In genomic region chr16:70694088-70694487, GRCh38 we compare ENCODE assay signal across 10 cellular contexts. TPM values are rescaled to one million over a fixed set of nuclear protein-coding genes. Genes with fewer than 3 reads are reported as not detected.
A peak's percentile ranks its signal among the peaks of the same experiment; 100 is the strongest.
DNase-seq lines count a peak whose midpoint lies in the region; ATAC-seq and TF ChIP-seq lines count a peak whose summit lies in the region.
"Had no signal": no experiment of that assay in that cellular context is flagged by ENCODE, and none has a peak within 500 bp of the region (broad histone marks: within the 10 kb centered on the region; RNA-seq: fewer than 3 reads in every experiment).

No MANE protein-coding gene starts in this region.

- H3K36me3 ChIP-seq in GM23248 (ENCODE audit: low read depth) (no peaks in the 10 kb centered on the region), SK-N-SH (replicated peaks in 1 of 2; ENCODE audit: control insufficient read depth in 1 of 2, insufficient read depth in 2 of 2, low read length in 1 of 2) (no peaks in the 10 kb centered on the region), rectal smooth muscle tissue (ENCODE audit: control insufficient read depth, insufficient read depth, low read length) (no peaks in the 10 kb centered on the region)

- H4K20me1 ChIP-seq in GM23248 (ENCODE audit: insufficient read depth) (no peaks in the 10 kb centered on the region), SK-N-SH (ENCODE audit: insufficient read depth) (no peaks in the 10 kb centered on the region)

- H3K27me3 Mint-ChIP-seq in activated T-helper 1 cell treated with anti-CD3 and anti-CD28 coated beads, Interleukin-12 subunit alpha, Interleukin-12 subunit beta, Interleukin-2, Interleukin-4 antibody, amounts not matched to agents 30 ng/mL and 10 ng/mL and 1 ng/mL, durations not matched to agents 14 hours and 24 hours and 36 hours (ENCODE audit: insufficient read depth): no peaks in the 10 kb centered on the region
- H3K27me3 Mint-ChIP-seq: activated naive CD8-positive, alpha-beta T cell treated with anti-CD3 and anti-CD28 coated beads for 36 hours had no signal

- peaks cover 9% of the 10 kb centered on the region; the same call in 1 of the 2 replicates for H3F3A ChIP-seq in GM23248 (ENCODE audit: insufficient read depth)
- H3F3A ChIP-seq in SK-N-SH (replicated peaks; ENCODE audit: insufficient read depth): peaks cover 12% of the 10 kb centered on the region

- in situ Hi-C loops in GM23248 (cut with MboI): no loop called here

- no peak for TF ChIP-seq POLR2A in lower leg skin (IDR thresholded peaks at IDR 0.05)

- peak in 1 of 2 experiments; percentile 67; a peak in 1 of 4 replicates for TF ChIP-seq EP300 in SK-N-SH (IDR thresholded peaks at IDR 0.05; ENCODE audit: borderline replicate concordance in 1 of 2, low read depth in 1 of 2, low read length in 1 of 2)

- H3K27me3 ChIP-seq in GM23248 (replicated peaks; ENCODE audit: insufficient read depth): no peaks in the 10 kb centered on the region
- H3K27me3 ChIP-seq in SK-N-SH (ENCODE audit: insufficient read depth): no peaks in the 10 kb centered on the region
- H3K27me3 ChIP-seq in rectal smooth muscle tissue (ENCODE audit: control insufficient read depth, insufficient read depth, low read length): no peaks in the 10 kb centered on the region

- no peak overlapping the region for H2AFZ ChIP-seq in GM23248
- H2AFZ ChIP-seq in SK-N-SH (ENCODE audit: low read depth): no peak overlapping the region
- H2AFZ ChIP-seq: parathyroid adenoma had no signal

- 24 to 30% methylated on average over 10 of the region's 10 CpGs for WGBS in GM23248 (ENCODE audit: low coverage in 1 of 2, low lambda C conversion rate in 2 of 2, missing lambda C conversion rate in 2 of 2), 2 experiments
- 16% methylated on average over 6 of the region's 10 CpGs for WGBS in SK-N-SH (ENCODE audit: low lambda C conversion rate)
- 35 to 56% methylated on average over 9 to 10 of the region's 10 CpGs for WGBS in lower leg skin, 2 donors

- H3K9me3 Mint-ChIP-seq in activated T-helper 1 cell treated with anti-CD3 and anti-CD28 coated beads, Interleukin-12 subunit alpha, Interleukin-12 subunit beta, Interleukin-2, Interleukin-4 antibody, amounts not matched to agents 30 ng/mL and 10 ng/mL and 1 ng/mL, durations not matched to agents 14 hours and 24 hours and 36 hours: no peaks in the 10 kb centered on the region
- H3K9me3 Mint-ChIP-seq: activated naive CD8-positive, alpha-beta T cell treated with anti-CD3 and anti-CD28 coated beads for 36 hours had no signal

- H3K4me3 Mint-ChIP-seq in activated T-helper 1 cell treated with anti-CD3 and anti-CD28 coated beads, Interleukin-12 subunit alpha, Interleukin-12 subunit beta, Interleukin-2, Interleukin-4 antibody, amounts not matched to agents 30 ng/mL and 10 ng/mL and 1 ng/mL, durations not matched to agents 14 hours and 24 hours and 36 hours: no peak overlapping the region
- H3K4me3 Mint-ChIP-seq: activated naive CD8-positive, alpha-beta T cell treated with anti-CD3 and anti-CD28 coated beads for 36 hours had no signal

- POLR2A ChIA-PET in SK-N-SH (lab: Yijun Ruan, JAX): no interaction called here

- no peak for ATAC-seq in HG03280 (IDR thresholded peaks at IDR 0.05; ENCODE audit: unreplicated experiment)

- no peaks in the 10 kb centered on the region for H3K9me2 ChIP-seq in GM23248 (ENCODE audit: insufficient read depth)
- no peaks in the 10 kb centered on the region for H3K9me2 ChIP-seq in SK-N-SH

- CTCF ChIA-PET in SK-N-SH (lab: Yijun Ruan, JAX): interaction anchor here (0.7 to 3.8 kb wide), 4 partner anchors 9 to 77 kb away, joined by 3 to 21 read pairs (median 8); partner anchors contain the start of gene MTSS2

- H3K4me1 Mint-ChIP-seq in activated T-helper 1 cell treated with anti-CD3 and anti-CD28 coated beads, Interleukin-12 subunit alpha, Interleukin-12 subunit beta, Interleukin-2, Interleukin-4 antibody, amounts not matched to agents 30 ng/mL and 10 ng/mL and 1 ng/mL, durations not matched to agents 14 hours and 24 hours and 36 hours (ENCODE audit: low read depth): peaks cover 13% of the 10 kb centered on the region

- no peak for TF ChIP-seq RAD21 in SK-N-SH (IDR thresholded peaks at IDR 0.05; ENCODE audit: low read length)

- H3K4me1 ChIP-seq in GM23248 (ENCODE audit: insufficient read depth) (peaks cover 52% of the 10 kb centered on the region), SK-N-SH (ENCODE audit: control insufficient read depth in 1 of 2, insufficient read depth in 2 of 2, low read depth in 1 of 2, low read length in 1 of 2) (peaks cover 52 to 90% of the 10 kb centered on the region in 2 experiments), rectal smooth muscle tissue (ENCODE audit: control insufficient read depth, insufficient read depth, low read length) (peaks cover 84% of the 10 kb centered on the region)

- H3K27ac Mint-ChIP-seq in activated T-helper 1 cell treated with anti-CD3 and anti-CD28 coated beads, Interleukin-12 subunit alpha, Interleukin-12 subunit beta, Interleukin-2, Interleukin-4 antibody, amounts not matched to agents 30 ng/mL and 10 ng/mL and 1 ng/mL, durations not matched to agents 14 hours and 24 hours and 36 hours: no peak overlapping the region
- H3K27ac Mint-ChIP-seq: activated naive CD8-positive, alpha-beta T cell treated with anti-CD3 and anti-CD28 coated beads for 36 hours had no signal

- no peaks in the 10 kb centered on the region for H3K79me2 ChIP-seq in GM23248 (ENCODE audit: insufficient read depth)
- no peaks in the 10 kb centered on the region for H3K79me2 ChIP-seq in SK-N-SH (ENCODE audit: insufficient read depth)
- H3K79me2 ChIP-seq: parathyroid adenoma had no signal

- DNase-seq in GM23248 (peak; percentile 89), SK-N-SH (no peak), fibroblast of pulmonary artery (ENCODE audit: low read depth) (peak; percentile 71), lower leg skin (ENCODE audit: low spot score in 2 of 2) (no peak), CD1c-positive myeloid dendritic cell (ENCODE audit: extremely low spot score) (no peak)
- no peak for DNase-seq in activated T-helper 1 cell treated with anti-CD3 and anti-CD28 coated beads, Interleukin-12 subunit alpha, Interleukin-12 subunit beta, Interleukin-2, Interleukin-4 antibody, amounts not matched to agents 30 ng/mL and 10 ng/mL and 1 ng/mL, durations not matched to agents 14 hours and 24 hours and 36 hours (ENCODE audit: low spot score)
- DNase-seq: activated naive CD8-positive, alpha-beta T cell treated with anti-CD3 and anti-CD28 coated beads for 36 hours had no signal

- H3K9ac ChIP-seq in GM23248: peak overlapping the region; percentile 86
- H3K9ac ChIP-seq in SK-N-SH: peak overlapping the region; percentile 81
- peak overlapping the region; percentile 39 for H3K9ac ChIP-seq in rectal smooth muscle tissue (ENCODE audit: low read length)
- H3K9ac ChIP-seq: parathyroid adenoma had no signal

- H3K4me2 ChIP-seq in GM23248 (ENCODE audit: unreplicated experiment) (peak overlapping the region; percentile 51), SK-N-SH (peak overlapping the region; percentile 74)

- peak overlapping the region; percentile 73 for H3K27ac ChIP-seq in GM23248
- peak overlapping the region; percentile 70 to 98 for H3K27ac ChIP-seq in SK-N-SH (ENCODE audit: low read depth in 2 of 2, low read length in 1 of 2)
- H3K27ac ChIP-seq in rectal smooth muscle tissue (ENCODE audit: low read depth, low read length): peak overlapping the region; percentile 98
- H3K27ac ChIP-seq: parathyroid adenoma had no signal

- TF ChIP-seq CTCF in SK-N-SH (IDR thresholded peaks at IDR 0.05) (no peak), fibroblast of pulmonary artery (IDR thresholded peaks at IDR 0.05; ENCODE audit: low read length, missing control alignments) (no peak), lower leg skin (IDR thresholded peaks at IDR 0.05) (no peak)

- peaks cover 2% of the 10 kb centered on the region for H3K36me3 Mint-ChIP-seq in activated T-helper 1 cell treated with anti-CD3 and anti-CD28 coated beads, Interleukin-12 subunit alpha, Interleukin-12 subunit beta, Interleukin-2, Interleukin-4 antibody, amounts not matched to agents 30 ng/mL and 10 ng/mL and 1 ng/mL, durations not matched to agents 14 hours and 24 hours and 36 hours (ENCODE audit: low read depth)

- intact Hi-C loops in lower leg skin (cut with DNase I; ENCODE audit: low total_unique reads): no loop called here
- intact Hi-C loops in activated T-helper 1 cell treated with anti-CD3 and anti-CD28 coated beads, Interleukin-12 subunit alpha, Interleukin-12 subunit beta, Interleukin-2, Interleukin-4 antibody, amounts not matched to agents 30 ng/mL and 10 ng/mL and 1 ng/mL, durations not matched to agents 14 hours and 24 hours and 36 hours (cut with micrococcal nuclease): no loop called here

- no peaks in the 10 kb centered on the region for H3K9me3 ChIP-seq in GM23248 (ENCODE audit: low read depth)
- no peaks in the 10 kb centered on the region for H3K9me3 ChIP-seq in SK-N-SH

- H3K4me3 ChIP-seq in GM23248 (0 out of 2 replicates have a peak overlapping the region, but pooled peaks have one; percentile 5), SK-N-SH (ENCODE audit: low read depth in 2 of 2, low read length in 1 of 2) (no peak overlapping the region), fibroblast of pulmonary artery (replicated peaks; ENCODE audit: low read depth, low read length) (no peak overlapping the region), rectal smooth muscle tissue (ENCODE audit: low read length) (no peak overlapping the region), lower leg skin (ENCODE audit: low read depth, poor library complexity, severe bottlenecking) (no peak overlapping the region)

TF ChIP-seq in SK-N-SH, 30 proteins besides CTCF, POLR2A, EP300 and RAD21 (continues in another document):
- peak; percentile 99 for TF ChIP-seq TEAD4 (IDR thresholded peaks at IDR 0.05; ENCODE audit: borderline replicate concordance, insufficient read depth)

RNA-seq across cellular contexts. Expression of gene MTSS2, which starts 8.2 kb away (rescaled TPM):
- 13.2 and 23.7 TPM in 2 replicates for total RNA-seq in GM23248 (2014; rRNA removed; shearing (Covaris generic))
- 0.43 and 0.44 TPM in 2 replicates for polyA plus RNA-seq in GM23248 (2016; fragmentation: Nextera tagmentation; extraction: Ambion mirVana)
- 41.3 and 54.1 TPM in 2 replicates for polyA plus RNA-seq in SK-N-SH (2012; rRNA removed)
- 25.3 and 37.7 TPM in 2 replicates for polyA plus RNA-seq in SK-N-SH (2012; cell fraction: cytosol; rRNA removed)
- 114 and 150 TPM in 2 replicates for polyA plus RNA-seq in SK-N-SH (2012; cell fraction: nucleus; rRNA removed)
- total RNA-seq in lower leg skin: 10 to 100 TPM; 18.4 to 55.5 (median 25.2) TPM
- total RNA-seq in activated T-helper 1 cell treated with anti-CD3 and anti-CD28 coated beads, Interleukin-12 subunit alpha, Interleukin-12 subunit beta, Interleukin-2, Interleukin-4 antibody, amounts not matched to agents 30 ng/mL and 10 ng/mL and 1 ng/mL, durations not matched to agents 14 hours and 24 hours and 36 hours: 2.0 and 3.5 TPM in 2 replicates

RNA-seq across cellular contexts. Expression of gene IL34, which starts 47.7 kb away (rescaled TPM):
- total RNA-seq in GM23248 (2014; rRNA removed; shearing (Covaris generic)): 1.0 TPM in 1 of 2 replicates, not detected in the other
- polyA plus RNA-seq in GM23248 (2016; fragmentation: Nextera tagmentation; extraction: Ambion mirVana) (0.15 TPM in 1 of 2 replicates, not detected in the other), SK-N-SH (2012; rRNA removed) (0.18 and 0.19 TPM in 2 replicates)
- 0.17 and 0.26 TPM in 2 replicates for polyA plus RNA-seq in SK-N-SH (2012; cell fraction: cytosol; rRNA removed)
- 0.27 and 0.36 TPM in 2 replicates for polyA plus RNA-seq in SK-N-SH (2012; cell fraction: nucleus; rRNA removed)
- total RNA-seq in lower leg skin: 100 to 1,000 TPM in 3 of 4 donors, 10 to 100 TPM in 1; 96.9 to 158 (median 129) TPM
- total RNA-seq in activated T-helper 1 cell treated with anti-CD3 and anti-CD28 coated beads, Interleukin-12 subunit alpha, Interleukin-12 subunit beta, Interleukin-2, Interleukin-4 antibody, amounts not matched to agents 30 ng/mL and 10 ng/mL and 1 ng/mL, durations not matched to agents 14 hours and 24 hours and 36 hours: not detected in 2 replicates

Comparison
In these comparisons a context has a peak if more than half of its experiments do, and no peak if none do; other contexts are left out.
1. DNase-seq: peak in GM23248 (single experiment) and fibroblast of pulmonary artery (single experiment); none in SK-N-SH (single experiment), lower leg skin (0 of 2), CD1c-positive myeloid dendritic cell (single experiment) and activated T-helper 1 cell treated with anti-CD3 and anti-CD28 coated beads, Interleukin-12 subunit alpha, Interleukin-12 subunit beta, Interleukin-2, Interleukin-4 antibody, amounts not matched to agents 30 ng/mL and 10 ng/mL and 1 ng/mL, durations not matched to agents 14 hours and 24 hours and 36 hours (single experiment).
2. RNA of gene IL34, which starts 47.7 kb away (total RNA-seq): 96.9 to 158 TPM in lower leg skin; 1.0 TPM in GM23248 and not detected in activated T-helper 1 cell treated with anti-CD3 and anti-CD28 coated beads, Interleukin-12 subunit alpha, Interleukin-12 subunit beta, Interleukin-2, Interleukin-4 antibody, amounts not matched to agents 30 ng/mL and 10 ng/mL and 1 ng/mL, durations not matched to agents 14 hours and 24 hours and 36 hours; every median in the first group is over 10 times any median in the second.
3. Peak in every context shown above with its lines, with median percentiles within 50 percentile points of each other: H3K27ac ChIP-seq and H3K9ac ChIP-seq.